In genomic region chr20:17042122-17042521, GRCh38 we compare ENCODE assay signal across 2 cellular contexts.
A peak's percentile ranks its signal among the peaks of the same experiment; 100 is the strongest.
TF ChIP-seq lines count a peak whose summit lies in the region.

No MANE protein-coding gene starts in this region.

TF ChIP-seq in HepG2, 621 proteins besides CTCF, POLR2A, EP300 and RAD21:
- TF ChIP-seq, protein P1, sequence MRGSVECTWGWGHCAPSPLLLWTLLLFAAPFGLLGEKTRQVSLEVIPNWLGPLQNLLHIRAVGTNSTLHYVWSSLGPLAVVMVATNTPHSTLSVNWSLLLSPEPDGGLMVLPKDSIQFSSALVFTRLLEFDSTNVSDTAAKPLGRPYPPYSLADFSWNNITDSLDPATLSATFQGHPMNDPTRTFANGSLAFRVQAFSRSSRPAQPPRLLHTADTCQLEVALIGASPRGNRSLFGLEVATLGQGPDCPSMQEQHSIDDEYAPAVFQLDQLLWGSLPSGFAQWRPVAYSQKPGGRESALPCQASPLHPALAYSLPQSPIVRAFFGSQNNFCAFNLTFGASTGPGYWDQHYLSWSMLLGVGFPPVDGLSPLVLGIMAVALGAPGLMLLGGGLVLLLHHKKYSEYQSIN (CRISPR knock-in tag; IDR thresholded peaks at IDR 0.05; ENCODE audit: borderline replicate concordance), result no peak
- TF ChIP-seq, protein P2, sequence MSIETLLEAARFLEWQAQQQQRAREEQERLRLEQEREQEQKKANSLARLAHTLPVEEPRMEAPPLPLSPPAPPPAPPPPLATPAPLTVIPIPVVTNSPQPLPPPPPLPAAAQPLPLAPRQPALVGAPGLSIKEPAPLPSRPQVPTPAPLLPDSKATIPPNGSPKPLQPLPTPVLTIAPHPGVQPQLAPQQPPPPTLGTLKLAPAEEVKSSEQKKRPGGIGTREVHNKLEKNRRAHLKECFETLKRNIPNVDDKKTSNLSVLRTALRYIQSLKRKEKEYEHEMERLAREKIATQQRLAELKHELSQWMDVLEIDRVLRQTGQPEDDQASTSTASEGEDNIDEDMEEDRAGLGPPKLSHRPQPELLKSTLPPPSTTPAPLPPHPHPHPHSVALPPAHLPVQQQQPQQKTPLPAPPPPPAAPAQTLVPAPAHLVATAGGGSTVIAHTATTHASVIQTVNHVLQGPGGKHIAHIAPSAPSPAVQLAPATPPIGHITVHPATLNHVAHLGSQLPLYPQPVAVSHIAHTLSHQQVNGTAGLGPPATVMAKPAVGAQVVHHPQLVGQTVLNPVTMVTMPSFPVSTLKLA (IDR thresholded peaks at IDR 0.05), result peak; percentile 100

TF ChIP-seq in IMR-90, 13 proteins besides CTCF, POLR2A, EP300 and RAD21:
- TF ChIP-seq FOS (IDR thresholded peaks at IDR 0.05; ENCODE audit: low read depth, low read length) (no peak), MXI1 (IDR thresholded peaks at IDR 0.05; ENCODE audit: borderline replicate concordance, low read depth, low read length) (no peak), NFE2L2 (IDR thresholded peaks at IDR 0.05; ENCODE audit: low read depth, low read length) (no peak), RCOR1 (IDR thresholded peaks at IDR 0.05; ENCODE audit: insufficient replicate concordance, low read length) (no peak), SMC3 (IDR thresholded peaks at IDR 0.05; ENCODE audit: low read depth, low read length) (no peak)
- TF ChIP-seq, protein P3, sequence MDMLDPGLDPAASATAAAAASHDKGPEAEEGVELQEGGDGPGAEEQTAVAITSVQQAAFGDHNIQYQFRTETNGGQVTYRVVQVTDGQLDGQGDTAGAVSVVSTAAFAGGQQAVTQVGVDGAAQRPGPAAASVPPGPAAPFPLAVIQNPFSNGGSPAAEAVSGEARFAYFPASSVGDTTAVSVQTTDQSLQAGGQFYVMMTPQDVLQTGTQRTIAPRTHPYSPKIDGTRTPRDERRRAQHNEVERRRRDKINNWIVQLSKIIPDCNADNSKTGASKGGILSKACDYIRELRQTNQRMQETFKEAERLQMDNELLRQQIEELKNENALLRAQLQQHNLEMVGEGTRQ (IDR thresholded peaks at IDR 0.05; ENCODE audit: low read depth, low read length), result no peak
